Comparison of ENCODE assay signal across 4 cellular contexts in the genomic region with DNA sequence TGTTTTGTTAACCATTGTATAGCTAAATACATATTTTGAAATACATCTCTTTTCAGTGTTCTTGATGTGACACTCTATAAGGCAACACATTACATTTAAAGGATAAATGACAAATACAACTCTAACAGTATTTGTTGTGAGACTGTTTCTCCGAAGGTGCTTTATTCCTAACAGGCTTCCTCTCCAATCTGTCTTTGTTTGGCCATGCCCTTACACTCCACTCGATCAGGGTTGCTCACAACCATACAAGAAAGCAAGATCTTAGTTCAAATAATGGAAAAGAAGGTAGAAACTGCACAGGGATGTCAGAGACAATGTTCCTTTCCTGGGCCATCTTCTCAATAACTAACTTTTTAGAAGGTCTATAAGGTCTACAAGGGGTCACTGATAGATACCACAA.
TF ChIP-seq lines count a peak whose summit lies in the region.

No MANE protein-coding gene starts in this region.

TF ChIP-seq in IMR-90, 13 proteins besides CTCF, POLR2A, EP300 and RAD21:
- TF ChIP-seq BHLHE40 (IDR thresholded peaks at IDR 0.05; ENCODE audit: low read depth, low read length): no peak
- no peak for TF ChIP-seq RFX5 (IDR thresholded peaks at IDR 0.05; ENCODE audit: low read depth, low read length)
- TF ChIP-seq MAFK (IDR thresholded peaks at IDR 0.05; ENCODE audit: low read depth, low read length): no peak
- TF ChIP-seq NFE2L2 (IDR thresholded peaks at IDR 0.05; ENCODE audit: low read depth, low read length): no peak
- TF ChIP-seq, protein P1, sequence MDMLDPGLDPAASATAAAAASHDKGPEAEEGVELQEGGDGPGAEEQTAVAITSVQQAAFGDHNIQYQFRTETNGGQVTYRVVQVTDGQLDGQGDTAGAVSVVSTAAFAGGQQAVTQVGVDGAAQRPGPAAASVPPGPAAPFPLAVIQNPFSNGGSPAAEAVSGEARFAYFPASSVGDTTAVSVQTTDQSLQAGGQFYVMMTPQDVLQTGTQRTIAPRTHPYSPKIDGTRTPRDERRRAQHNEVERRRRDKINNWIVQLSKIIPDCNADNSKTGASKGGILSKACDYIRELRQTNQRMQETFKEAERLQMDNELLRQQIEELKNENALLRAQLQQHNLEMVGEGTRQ (IDR thresholded peaks at IDR 0.05; ENCODE audit: low read depth, low read length): no peak
- no peak for TF ChIP-seq SMC3 (IDR thresholded peaks at IDR 0.05; ENCODE audit: low read depth, low read length)
- TF ChIP-seq RCOR1 (IDR thresholded peaks at IDR 0.05; ENCODE audit: insufficient replicate concordance, low read length): no peak
- TF ChIP-seq MXI1 (IDR thresholded peaks at IDR 0.05; ENCODE audit: borderline replicate concordance, low read depth, low read length): no peak
- TF ChIP-seq CHD1 (IDR thresholded peaks at IDR 0.05; ENCODE audit: low read depth, low read length): no peak
- no peak for TF ChIP-seq MAZ (IDR thresholded peaks at IDR 0.05; ENCODE audit: borderline replicate concordance, low read depth, low read length)
- no peak for TF ChIP-seq FOS (IDR thresholded peaks at IDR 0.05; ENCODE audit: low read depth, low read length)
- TF ChIP-seq CEBPB (IDR thresholded peaks at IDR 0.05; ENCODE audit: low read depth, low read length): no peak
- TF ChIP-seq, protein P2, sequence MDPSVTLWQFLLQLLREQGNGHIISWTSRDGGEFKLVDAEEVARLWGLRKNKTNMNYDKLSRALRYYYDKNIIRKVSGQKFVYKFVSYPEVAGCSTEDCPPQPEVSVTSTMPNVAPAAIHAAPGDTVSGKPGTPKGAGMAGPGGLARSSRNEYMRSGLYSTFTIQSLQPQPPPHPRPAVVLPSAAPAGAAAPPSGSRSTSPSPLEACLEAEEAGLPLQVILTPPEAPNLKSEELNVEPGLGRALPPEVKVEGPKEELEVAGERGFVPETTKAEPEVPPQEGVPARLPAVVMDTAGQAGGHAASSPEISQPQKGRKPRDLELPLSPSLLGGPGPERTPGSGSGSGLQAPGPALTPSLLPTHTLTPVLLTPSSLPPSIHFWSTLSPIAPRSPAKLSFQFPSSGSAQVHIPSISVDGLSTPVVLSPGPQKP (IDR thresholded peaks at IDR 0.05; ENCODE audit: borderline replicate concordance, low read depth, low read length): no peak

TF ChIP-seq in K562, 482 proteins besides CTCF, POLR2A, EP300 and RAD21:
- TF ChIP-seq NR4A1 (CRISPR knock-in tag; IDR thresholded peaks at IDR 0.05): no peak
- no peak for TF ChIP-seq NR4A1 (tag; IDR thresholded peaks at IDR 0.05)
- TF ChIP-seq FOXA3 (CRISPR knock-in tag; conservative IDR thresholded peaks at IDR 0.05 in 1 of 2, IDR thresholded peaks at IDR 0.05 in 1 of 2): no peak
- TF ChIP-seq PRMT5 (CRISPR knock-in tag; IDR thresholded peaks at IDR 0.05): no peak
- no peak for TF ChIP-seq ETV6 (IDR thresholded peaks at IDR 0.05; ENCODE audit: borderline replicate concordance in 1 of 2, low read depth in 2 of 2, low read length in 1 of 2)
- TF ChIP-seq ETV6 (CRISPR knock-in tag; IDR thresholded peaks at IDR 0.05; ENCODE audit: borderline replicate concordance): no peak
- TF ChIP-seq RBBP5 (IDR thresholded peaks at IDR 0.05; ENCODE audit: borderline replicate concordance, insufficient read depth, low read length, poor library complexity, severe bottlenecking): no peak
- no peak for TF ChIP-seq TOE1 (IDR thresholded peaks at IDR 0.05; ENCODE audit: borderline replicate concordance)
- TF ChIP-seq TOE1 (CRISPR knock-in tag; IDR thresholded peaks at IDR 0.05; ENCODE audit: borderline replicate concordance, low read depth): no peak
- no peak for TF ChIP-seq NFIX (CRISPR knock-in tag; IDR thresholded peaks at IDR 0.05; ENCODE audit: low read depth)
- no peak for TF ChIP-seq HLTF (IDR thresholded peaks at IDR 0.05)
- no peak for TF ChIP-seq LCOR (CRISPR knock-in tag; IDR thresholded peaks at IDR 0.05)
- TF ChIP-seq SREBF1 (IDR thresholded peaks at IDR 0.05; ENCODE audit: borderline replicate concordance, low read depth, low read length): no peak
- TF ChIP-seq TCFL5 (CRISPR knock-in tag; conservative IDR thresholded peaks at IDR 0.05): no peak
- TF ChIP-seq SREBF2 (CRISPR knock-in tag; IDR thresholded peaks at IDR 0.05): no peak
- no peak for TF ChIP-seq ZNF668 (CRISPR knock-in tag; IDR thresholded peaks at IDR 0.05)
- no peak for TF ChIP-seq SMAD1 (IDR thresholded peaks at IDR 0.05; ENCODE audit: low read depth, low read length, partially characterized antibody)
- TF ChIP-seq GATAD2A (IDR thresholded peaks at IDR 0.05): no peak
- TF ChIP-seq ZNF780A (CRISPR knock-in tag; IDR thresholded peaks at IDR 0.05): no peak
- TF ChIP-seq MCM3 (IDR thresholded peaks at IDR 0.05): no peak
- TF ChIP-seq GTF2F1 (IDR thresholded peaks at IDR 0.05; ENCODE audit: low read depth, low read length): no peak
- TF ChIP-seq, protein P3, sequence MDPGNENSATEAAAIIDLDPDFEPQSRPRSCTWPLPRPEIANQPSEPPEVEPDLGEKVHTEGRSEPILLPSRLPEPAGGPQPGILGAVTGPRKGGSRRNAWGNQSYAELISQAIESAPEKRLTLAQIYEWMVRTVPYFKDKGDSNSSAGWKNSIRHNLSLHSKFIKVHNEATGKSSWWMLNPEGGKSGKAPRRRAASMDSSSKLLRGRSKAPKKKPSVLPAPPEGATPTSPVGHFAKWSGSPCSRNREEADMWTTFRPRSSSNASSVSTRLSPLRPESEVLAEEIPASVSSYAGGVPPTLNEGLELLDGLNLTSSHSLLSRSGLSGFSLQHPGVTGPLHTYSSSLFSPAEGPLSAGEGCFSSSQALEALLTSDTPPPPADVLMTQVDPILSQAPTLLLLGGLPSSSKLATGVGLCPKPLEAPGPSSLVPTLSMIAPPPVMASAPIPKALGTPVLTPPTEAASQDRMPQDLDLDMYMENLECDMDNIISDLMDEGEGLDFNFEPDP (CRISPR knock-in tag; IDR thresholded peaks at IDR 0.05): no peak
- TF ChIP-seq ZNF785 (CRISPR knock-in tag; IDR thresholded peaks at IDR 0.05): no peak

TF ChIP-seq in WTC11, 78 proteins besides CTCF, POLR2A, EP300 and RAD21:
- TF ChIP-seq ZNF121 (CRISPR knock-in tag; IDR thresholded peaks at IDR 0.05): no peak
- no peak for TF ChIP-seq ESRRA (CRISPR knock-in tag; IDR thresholded peaks at IDR 0.05; ENCODE audit: borderline replicate concordance)

TF ChIP-seq in SK-N-SH, 30 proteins besides CTCF, POLR2A, EP300 and RAD21:
- TF ChIP-seq NFIC (IDR thresholded peaks at IDR 0.05; ENCODE audit: borderline replicate concordance): no peak
- TF ChIP-seq, protein P4, sequence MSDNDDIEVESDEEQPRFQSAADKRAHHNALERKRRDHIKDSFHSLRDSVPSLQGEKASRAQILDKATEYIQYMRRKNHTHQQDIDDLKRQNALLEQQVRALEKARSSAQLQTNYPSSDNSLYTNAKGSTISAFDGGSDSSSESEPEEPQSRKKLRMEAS (IDR thresholded peaks at IDR 0.05; ENCODE audit: low read depth): no peak
- no peak for TF ChIP-seq NRF1 (IDR thresholded peaks at IDR 0.05; ENCODE audit: low read depth, low read length)
- no peak for TF ChIP-seq ELF1 (IDR thresholded peaks at IDR 0.05)
- TF ChIP-seq, protein P5, sequence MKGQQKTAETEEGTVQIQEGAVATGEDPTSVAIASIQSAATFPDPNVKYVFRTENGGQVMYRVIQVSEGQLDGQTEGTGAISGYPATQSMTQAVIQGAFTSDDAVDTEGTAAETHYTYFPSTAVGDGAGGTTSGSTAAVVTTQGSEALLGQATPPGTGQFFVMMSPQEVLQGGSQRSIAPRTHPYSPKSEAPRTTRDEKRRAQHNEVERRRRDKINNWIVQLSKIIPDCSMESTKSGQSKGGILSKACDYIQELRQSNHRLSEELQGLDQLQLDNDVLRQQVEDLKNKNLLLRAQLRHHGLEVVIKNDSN (IDR thresholded peaks at IDR 0.05; ENCODE audit: borderline replicate concordance, low read depth): no peak
- no peak for TF ChIP-seq TEAD4 (IDR thresholded peaks at IDR 0.05; ENCODE audit: borderline replicate concordance, insufficient read depth)
- no peak for TF ChIP-seq RCOR1 (IDR thresholded peaks at IDR 0.05; ENCODE audit: low read length)
- TF ChIP-seq TAF1 (IDR thresholded peaks at IDR 0.05; ENCODE audit: borderline replicate concordance, low read depth, low read length): no peak
- TF ChIP-seq FOXJ3 (CRISPR knock-in tag; IDR thresholded peaks at IDR 0.05): no peak
- TF ChIP-seq, protein P1 (IDR thresholded peaks at IDR 0.05; ENCODE audit: borderline replicate concordance, low read depth, low read length): no peak
- TF ChIP-seq, protein P6, sequence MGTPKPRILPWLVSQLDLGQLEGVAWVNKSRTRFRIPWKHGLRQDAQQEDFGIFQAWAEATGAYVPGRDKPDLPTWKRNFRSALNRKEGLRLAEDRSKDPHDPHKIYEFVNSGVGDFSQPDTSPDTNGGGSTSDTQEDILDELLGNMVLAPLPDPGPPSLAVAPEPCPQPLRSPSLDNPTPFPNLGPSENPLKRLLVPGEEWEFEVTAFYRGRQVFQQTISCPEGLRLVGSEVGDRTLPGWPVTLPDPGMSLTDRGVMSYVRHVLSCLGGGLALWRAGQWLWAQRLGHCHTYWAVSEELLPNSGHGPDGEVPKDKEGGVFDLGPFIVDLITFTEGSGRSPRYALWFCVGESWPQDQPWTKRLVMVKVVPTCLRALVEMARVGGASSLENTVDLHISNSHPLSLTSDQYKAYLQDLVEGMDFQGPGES (IDR thresholded peaks at IDR 0.05; ENCODE audit: low read depth, low read length): no peak
- TF ChIP-seq RXRA (IDR thresholded peaks at IDR 0.05; ENCODE audit: borderline replicate concordance, low read depth): no peak
- TF ChIP-seq, protein P7, sequence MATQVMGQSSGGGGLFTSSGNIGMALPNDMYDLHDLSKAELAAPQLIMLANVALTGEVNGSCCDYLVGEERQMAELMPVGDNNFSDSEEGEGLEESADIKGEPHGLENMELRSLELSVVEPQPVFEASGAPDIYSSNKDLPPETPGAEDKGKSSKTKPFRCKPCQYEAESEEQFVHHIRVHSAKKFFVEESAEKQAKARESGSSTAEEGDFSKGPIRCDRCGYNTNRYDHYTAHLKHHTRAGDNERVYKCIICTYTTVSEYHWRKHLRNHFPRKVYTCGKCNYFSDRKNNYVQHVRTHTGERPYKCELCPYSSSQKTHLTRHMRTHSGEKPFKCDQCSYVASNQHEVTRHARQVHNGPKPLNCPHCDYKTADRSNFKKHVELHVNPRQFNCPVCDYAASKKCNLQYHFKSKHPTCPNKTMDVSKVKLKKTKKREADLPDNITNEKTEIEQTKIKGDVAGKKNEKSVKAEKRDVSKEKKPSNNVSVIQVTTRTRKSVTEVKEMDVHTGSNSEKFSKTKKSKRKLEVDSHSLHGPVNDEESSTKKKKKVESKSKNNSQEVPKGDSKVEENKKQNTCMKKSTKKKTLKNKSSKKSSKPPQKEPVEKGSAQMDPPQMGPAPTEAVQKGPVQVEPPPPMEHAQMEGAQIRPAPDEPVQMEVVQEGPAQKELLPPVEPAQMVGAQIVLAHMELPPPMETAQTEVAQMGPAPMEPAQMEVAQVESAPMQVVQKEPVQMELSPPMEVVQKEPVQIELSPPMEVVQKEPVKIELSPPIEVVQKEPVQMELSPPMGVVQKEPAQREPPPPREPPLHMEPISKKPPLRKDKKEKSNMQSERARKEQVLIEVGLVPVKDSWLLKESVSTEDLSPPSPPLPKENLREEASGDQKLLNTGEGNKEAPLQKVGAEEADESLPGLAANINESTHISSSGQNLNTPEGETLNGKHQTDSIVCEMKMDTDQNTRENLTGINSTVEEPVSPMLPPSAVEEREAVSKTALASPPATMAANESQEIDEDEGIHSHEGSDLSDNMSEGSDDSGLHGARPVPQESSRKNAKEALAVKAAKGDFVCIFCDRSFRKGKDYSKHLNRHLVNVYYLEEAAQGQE (IDR thresholded peaks at IDR 0.05; ENCODE audit: low read depth, low read length): no peak
- TF ChIP-seq, protein P8, sequence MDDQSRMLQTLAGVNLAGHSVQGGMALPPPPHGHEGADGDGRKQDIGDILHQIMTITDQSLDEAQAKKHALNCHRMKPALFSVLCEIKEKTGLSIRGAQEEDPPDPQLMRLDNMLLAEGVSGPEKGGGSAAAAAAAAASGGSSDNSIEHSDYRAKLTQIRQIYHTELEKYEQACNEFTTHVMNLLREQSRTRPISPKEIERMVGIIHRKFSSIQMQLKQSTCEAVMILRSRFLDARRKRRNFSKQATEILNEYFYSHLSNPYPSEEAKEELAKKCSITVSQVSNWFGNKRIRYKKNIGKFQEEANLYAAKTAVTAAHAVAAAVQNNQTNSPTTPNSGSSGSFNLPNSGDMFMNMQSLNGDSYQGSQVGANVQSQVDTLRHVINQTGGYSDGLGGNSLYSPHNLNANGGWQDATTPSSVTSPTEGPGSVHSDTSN (IDR thresholded peaks at IDR 0.05): no peak
- TF ChIP-seq TCF12 (IDR thresholded peaks at IDR 0.05): no peak
- TF ChIP-seq, protein P9, sequence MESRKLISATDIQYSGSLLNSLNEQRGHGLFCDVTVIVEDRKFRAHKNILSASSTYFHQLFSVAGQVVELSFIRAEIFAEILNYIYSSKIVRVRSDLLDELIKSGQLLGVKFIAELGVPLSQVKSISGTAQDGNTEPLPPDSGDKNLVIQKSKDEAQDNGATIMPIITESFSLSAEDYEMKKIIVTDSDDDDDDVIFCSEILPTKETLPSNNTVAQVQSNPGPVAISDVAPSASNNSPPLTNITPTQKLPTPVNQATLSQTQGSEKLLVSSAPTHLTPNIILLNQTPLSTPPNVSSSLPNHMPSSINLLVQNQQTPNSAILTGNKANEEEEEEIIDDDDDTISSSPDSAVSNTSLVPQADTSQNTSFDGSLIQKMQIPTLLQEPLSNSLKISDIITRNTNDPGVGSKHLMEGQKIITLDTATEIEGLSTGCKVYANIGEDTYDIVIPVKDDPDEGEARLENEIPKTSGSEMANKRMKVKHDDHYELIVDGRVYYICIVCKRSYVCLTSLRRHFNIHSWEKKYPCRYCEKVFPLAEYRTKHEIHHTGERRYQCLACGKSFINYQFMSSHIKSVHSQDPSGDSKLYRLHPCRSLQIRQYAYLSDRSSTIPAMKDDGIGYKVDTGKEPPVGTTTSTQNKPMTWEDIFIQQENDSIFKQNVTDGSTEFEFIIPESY (IDR thresholded peaks at IDR 0.05; ENCODE audit: borderline replicate concordance, low read depth): no peak
- no peak for TF ChIP-seq GABPA (IDR thresholded peaks at IDR 0.05; ENCODE audit: low read depth)
- TF ChIP-seq RFX5 (IDR thresholded peaks at IDR 0.05; ENCODE audit: low read length): no peak
- no peak for TF ChIP-seq SIN3A (IDR thresholded peaks at IDR 0.05; ENCODE audit: borderline replicate concordance, low read depth, low read length)
